Comparison of ENCODE assay signal across 8 cellular contexts in the genomic region with DNA sequence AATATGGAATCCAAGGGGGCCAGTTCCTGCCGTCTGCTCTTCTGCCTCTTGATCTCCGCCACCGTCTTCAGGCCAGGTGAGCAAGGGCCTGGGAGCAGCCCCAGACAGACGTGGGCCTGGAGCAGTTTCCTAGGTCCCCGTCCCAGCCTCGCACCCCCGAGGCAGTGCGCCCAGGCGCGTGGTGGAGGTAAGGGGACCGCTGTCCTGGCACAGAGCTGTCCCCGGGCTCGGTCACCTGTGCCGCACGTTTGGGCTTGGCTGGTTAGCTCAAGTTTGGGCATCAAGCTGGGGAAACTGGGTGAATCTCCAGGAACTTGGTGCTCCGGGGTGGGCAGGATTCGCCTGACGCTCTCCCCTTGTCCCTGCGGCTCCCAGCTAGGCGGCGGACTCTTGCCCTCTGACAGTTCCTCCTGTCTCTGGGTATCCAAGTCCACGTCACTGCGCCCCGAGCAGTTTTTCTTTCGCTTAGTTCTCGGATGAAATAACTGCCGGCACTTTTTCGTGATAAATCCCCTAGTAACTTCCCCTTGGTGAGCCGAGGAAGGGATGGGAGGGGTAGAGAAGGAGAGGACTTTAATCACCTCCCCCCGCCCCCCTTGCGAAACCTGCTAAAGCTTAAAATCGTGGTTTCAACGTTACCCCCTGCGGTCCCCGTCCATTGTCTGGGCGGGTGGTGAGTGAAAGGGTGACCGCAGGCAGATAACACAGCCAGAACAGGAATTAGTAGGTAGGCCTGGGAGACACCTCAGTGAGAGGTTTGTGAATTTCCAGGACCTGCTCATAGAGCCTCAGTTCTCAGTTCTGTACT. TPM values are rescaled to one million over a fixed set of nuclear protein-coding genes. Genes with fewer than 3 reads are reported as not detected.
DNase-seq lines count a peak whose midpoint lies in the region; ATAC-seq and TF ChIP-seq lines count a peak whose summit lies in the region.

No MANE protein-coding gene starts in this region.

- ATAC-seq in GM18867 (IDR thresholded peaks at IDR 0.05; ENCODE audit: unreplicated experiment) (peak; percentile 21), HG03108 (IDR thresholded peaks at IDR 0.05; ENCODE audit: unreplicated experiment) (peak; percentile 15), mucosa of descending colon (peak; percentile 55)

- peak overlapping the region; percentile 30 for H3K4me3 ChIP-seq in mucosa of descending colon

- H3K9me3 ChIP-seq in mucosa of descending colon, result no peaks in the 10 kb centered on the region

- intact Hi-C loops in mucosa of descending colon (cut with DNase I, micrococcal nuclease), result no loop called here

- no peaks in the 10 kb centered on the region for H3K36me3 ChIP-seq in mucosa of descending colon (ENCODE audit: low read depth)

- peak overlapping the region; percentile 97 for H3K27ac ChIP-seq in epithelial cell of prostate

- no peak for TF ChIP-seq CTCF in mucosa of descending colon (IDR thresholded peaks at IDR 0.05)

- peaks cover 19% of the 10 kb centered on the region for H3K4me1 ChIP-seq in mucosa of descending colon (ENCODE audit: low read depth)

- DNase-seq in AG08396 (ENCODE audit: low spot score) (peak; percentile 33), NOMO-1 treated with DMSO at 0.1 percent for 48 hours (lab: John Stamatoyannopoulos, UW; ENCODE audit: unreplicated experiment) (peak; percentile 95), activated T-cell treated with anti-CD3 and anti-CD28 coated beads for 1 hour (ENCODE audit: low read depth) (peak; percentile 12), epithelial cell of prostate (ENCODE audit: low read depth, low spot score) (no peak), mucosa of descending colon (peak; percentile 82 to 87 (median 84))
- DNase-seq in stimulated activated CD8-positive, alpha-beta memory T cell treated with anti-CD3 and anti-CD28 coated beads, Interleukin-7, amount 100 ng/mL, for 24 hours (ENCODE audit: low read depth), result peak; percentile 51

RNA-seq across cellular contexts. Expression of gene ALCAM, which starts 0.9 kb away (rescaled TPM):
- total RNA-seq in mucosa of descending colon, result 10 to 100 TPM; 12.6 to 23.7 (median 14.8) TPM
